ENCODE assay signal across 8 cellular contexts in genomic region chr17:65123757-65124675, GRCh38. TPM values are rescaled to one million over a fixed set of nuclear protein-coding genes. Genes with fewer than 3 reads are reported as not detected.
DNase-seq lines count a peak whose midpoint lies in the region; ATAC-seq and TF ChIP-seq lines count a peak whose summit lies in the region.

No MANE protein-coding gene starts in this region.

- H3K4me1 ChIP-seq in KMS-11 (ENCODE audit: low read depth, poor library complexity, severe bottlenecking): peaks cover 42% of the 10 kb centered on the region

- ATAC-seq in CD4-positive, alpha-beta T cell (ENCODE audit: poor library complexity): no peak
- no peak for ATAC-seq in natural killer cell treated with Interleukin-12 subunit alpha and Interleukin-12 subunit beta and Interleukin-15 and Interleukin-18, amount 100 ng/mL, for 72 hours

- peaks cover 16% of the 10 kb centered on the region for H3K27me3 Mint-ChIP-seq in CD4-positive, alpha-beta T cell
- peaks cover 21% of the 10 kb centered on the region for H3K27me3 Mint-ChIP-seq in dendritic cell treated with granulocyte-macrophage colony-stimulating factor and Interleukin-4, amounts not matched to agents 40 ng/mL and 50 ng/mL, for 4 days
- peaks cover 3 to 8% of the 10 kb centered on the region in 2 donors for H3K27me3 Mint-ChIP-seq in natural killer cell treated with Interleukin-12 subunit alpha and Interleukin-12 subunit beta and Interleukin-15 and Interleukin-18, amount 100 ng/mL, for 72 hours

- H3K9me3 ChIP-seq in CD4-positive, alpha-beta T cell (ENCODE audit: control insufficient read depth, low read length): no peaks in the 10 kb centered on the region

- H3K9ac ChIP-seq in KMS-11: peak overlapping the region; percentile 63; the same call in 1 of the 2 replicates

- no peak for DNase-seq in CD4-positive, alpha-beta T cell
- DNase-seq in natural killer cell treated with Interleukin-12 subunit alpha and Interleukin-12 subunit beta and Interleukin-15 and Interleukin-18, amount 100 ng/mL, for 72 hours (ENCODE audit: low spot score): no peak
- DNase-seq in KG1 (lab: John Stamatoyannopoulos, UW): no peak
- no peak for DNase-seq in NOMO-1 (lab: John Stamatoyannopoulos, UW; ENCODE audit: unreplicated experiment in 2 of 2)
- DNase-seq in SIG-M5 treated with dmso at 0.1 percent for 504 hours (lab: John Stamatoyannopoulos, UW; ENCODE audit: unreplicated experiment): no peak
- DNase-seq in activated CD4-positive, CD25-positive, alpha-beta regulatory T cell treated with anti-CD3 and anti-CD28 coated beads, Interleukin-2, amount 50 U/mL, for 72 hours: no peak

- no peaks in the 10 kb centered on the region for H4K20me1 ChIP-seq in KMS-11 (ENCODE audit: insufficient read depth)

- H2AFZ ChIP-seq in KMS-11 (ENCODE audit: low read depth): peak overlapping the region; percentile 86

- intact Hi-C loops in CD4-positive, alpha-beta T cell (cut with DNase I, micrococcal nuclease): loop anchor here (5.0 kb wide), 2 partner anchors 67 to 147 kb away; partner anchors contain the start of gene GNA13 (in 2 of the 2)
- intact Hi-C loops in dendritic cell treated with granulocyte-macrophage colony-stimulating factor and Interleukin-4, amounts not matched to agents 40 ng/mL and 50 ng/mL, for 4 days (cut with micrococcal nuclease): no loop called here

- POLR2A ChIA-PET in CD4-positive, alpha-beta T cell (lab: Charles Lee): interaction anchor here (0.7 to 2.1 kb wide), 9 partner anchors 17 to 617 kb away, joined by 3 to 12 read pairs (median 4); partner anchors contain the start of genes CEP95 and GNA13

- H3K4me2 ChIP-seq in KMS-11: peak overlapping the region; percentile 70

- peak overlapping the region; percentile 87 for H3K27ac Mint-ChIP-seq in CD4-positive, alpha-beta T cell
- peak overlapping the region; percentile 98 for H3K27ac Mint-ChIP-seq in dendritic cell treated with granulocyte-macrophage colony-stimulating factor and Interleukin-4, amounts not matched to agents 40 ng/mL and 50 ng/mL, for 4 days
- peak overlapping the region; percentile 78 to 96 for H3K27ac Mint-ChIP-seq in natural killer cell treated with Interleukin-12 subunit alpha and Interleukin-12 subunit beta and Interleukin-15 and Interleukin-18, amount 100 ng/mL, for 72 hours

- CTCF ChIA-PET in CD4-positive, alpha-beta T cell (lab: Charles Lee): interaction anchor here (1.5 to 2.2 kb wide), 3 partner anchors 13 to 205 kb away, joined by 4 to 16 read pairs (median 12); partner anchors contain the start of genes LRRC37A3 and RGS9

- H3K4me3 Mint-ChIP-seq in CD4-positive, alpha-beta T cell: peak overlapping the region; percentile 88
- peak overlapping the region; percentile 90 for H3K4me3 Mint-ChIP-seq in dendritic cell treated with granulocyte-macrophage colony-stimulating factor and Interleukin-4, amounts not matched to agents 40 ng/mL and 50 ng/mL, for 4 days
- peak overlapping the region; percentile 74 for H3K4me3 Mint-ChIP-seq in natural killer cell treated with Interleukin-12 subunit alpha and Interleukin-12 subunit beta and Interleukin-15 and Interleukin-18, amount 100 ng/mL, for 72 hours

- no peaks in the 10 kb centered on the region for H3K79me2 ChIP-seq in KMS-11 (ENCODE audit: insufficient read depth, low read depth)

- TF ChIP-seq CTCF in CD4-positive, alpha-beta T cell (IDR thresholded peaks at IDR 0.05): no peak
- no peak for TF ChIP-seq CTCF in KMS-11 (conservative IDR thresholded peaks at IDR 0.05; ENCODE audit: low read depth, low read length)

- H3K36me3 ChIP-seq in KMS-11 (ENCODE audit: insufficient read depth): no peaks in the 10 kb centered on the region

- peak overlapping the region; percentile 52 for H3K27ac ChIP-seq in CD4-positive, alpha-beta T cell (ENCODE audit: low read depth, low read length)
- peak overlapping the region; percentile 49; the same call in 1 of the 2 replicates for H3K27ac ChIP-seq in KMS-11

- no peaks in the 10 kb centered on the region for H3K27me3 ChIP-seq in CD4-positive, alpha-beta T cell (ENCODE audit: control insufficient read depth, insufficient read depth, low read length)
- no peaks in the 10 kb centered on the region for H3K27me3 ChIP-seq in KMS-11 (ENCODE audit: insufficient read depth, low read depth)

- no peak overlapping the region for H3K4me3 ChIP-seq in KMS-11 (IDR thresholded peaks at IDR 0.05; ENCODE audit: insufficient read depth, low read depth, low read length)

- H3K36me3 Mint-ChIP-seq in CD4-positive, alpha-beta T cell (ENCODE audit: low read depth): no peaks in the 10 kb centered on the region
- no peaks in the 10 kb centered on the region for H3K36me3 Mint-ChIP-seq in dendritic cell treated with granulocyte-macrophage colony-stimulating factor and Interleukin-4, amounts not matched to agents 40 ng/mL and 50 ng/mL, for 4 days (ENCODE audit: low read depth)
- H3K36me3 Mint-ChIP-seq in natural killer cell treated with Interleukin-12 subunit alpha and Interleukin-12 subunit beta and Interleukin-15 and Interleukin-18, amount 100 ng/mL, for 72 hours: no peaks in the 10 kb centered on the region

- H3K9me3 Mint-ChIP-seq in CD4-positive, alpha-beta T cell: no peaks in the 10 kb centered on the region
- H3K9me3 Mint-ChIP-seq in dendritic cell treated with granulocyte-macrophage colony-stimulating factor and Interleukin-4, amounts not matched to agents 40 ng/mL and 50 ng/mL, for 4 days: peaks cover 5% of the 10 kb centered on the region
- H3K9me3 Mint-ChIP-seq in natural killer cell treated with Interleukin-12 subunit alpha and Interleukin-12 subunit beta and Interleukin-15 and Interleukin-18, amount 100 ng/mL, for 72 hours: no peaks in the 10 kb centered on the region

- H3K4me1 Mint-ChIP-seq in CD4-positive, alpha-beta T cell (ENCODE audit: low read depth): peaks cover 14% of the 10 kb centered on the region
- peaks cover 20% of the 10 kb centered on the region for H3K4me1 Mint-ChIP-seq in dendritic cell treated with granulocyte-macrophage colony-stimulating factor and Interleukin-4, amounts not matched to agents 40 ng/mL and 50 ng/mL, for 4 days (ENCODE audit: low read depth)
- peaks cover 20 to 25% of the 10 kb centered on the region in 2 donors for H3K4me1 Mint-ChIP-seq in natural killer cell treated with Interleukin-12 subunit alpha and Interleukin-12 subunit beta and Interleukin-15 and Interleukin-18, amount 100 ng/mL, for 72 hours (ENCODE audit: low read depth in 2 of 2)

RNA-seq across cellular contexts. Expression of gene RGS9, which starts 13.2 kb away (rescaled TPM):
- under 1 TPM; 0.60 to 0.73 TPM for total RNA-seq in CD4-positive, alpha-beta T cell
- total RNA-seq in natural killer cell treated with Interleukin-12 subunit alpha and Interleukin-12 subunit beta and Interleukin-15 and Interleukin-18, amount 100 ng/mL, for 72 hours: 10 to 100 TPM; 14.1 to 16.2 TPM

Comparison
In these comparisons a context has a peak if more than half of its experiments do, and no peak if none do; other contexts are left out.
1. RNA of gene RGS9, which starts 13.2 kb away (total RNA-seq): 14.1 to 16.2 TPM in natural killer cell treated with Interleukin-12 subunit alpha and Interleukin-12 subunit beta and Interleukin-15 and Interleukin-18, amount 100 ng/mL, for 72 hours; 0.60 to 0.73 TPM in CD4-positive, alpha-beta T cell; every median in the first group is over 4 times any median in the second.
2. Peak in every context shown above with its lines, with median percentiles within 50 percentile points of each other: H3K27ac Mint-ChIP-seq and H3K4me3 Mint-ChIP-seq.